1 cellular context compared by ENCODE assay signal in the genomic region with DNA sequence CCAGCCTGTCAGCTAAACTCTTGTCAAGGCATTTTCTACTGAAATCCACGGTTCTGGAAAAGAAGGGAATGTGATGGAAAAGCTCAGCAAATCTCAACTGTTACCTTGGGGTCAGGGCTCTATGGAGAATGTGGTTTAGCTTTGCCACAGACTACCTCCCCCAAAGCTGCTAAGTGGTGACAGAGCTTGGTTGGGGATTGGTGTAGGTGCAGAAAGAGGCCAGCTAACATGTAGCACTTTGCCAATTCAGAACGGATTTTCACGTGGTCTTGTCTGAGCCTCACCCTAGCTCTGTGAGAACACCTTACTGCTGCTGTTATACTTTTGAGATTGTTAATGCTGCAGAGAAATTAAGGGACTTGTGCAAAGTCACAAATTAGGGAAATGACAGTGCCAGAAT.
TF ChIP-seq lines count a peak whose summit lies in the region.

No MANE protein-coding gene starts in this region.

TF ChIP-seq in A549, 52 proteins besides CTCF, POLR2A, EP300 and RAD21 (continued from another document):
- TF ChIP-seq, protein P1, sequence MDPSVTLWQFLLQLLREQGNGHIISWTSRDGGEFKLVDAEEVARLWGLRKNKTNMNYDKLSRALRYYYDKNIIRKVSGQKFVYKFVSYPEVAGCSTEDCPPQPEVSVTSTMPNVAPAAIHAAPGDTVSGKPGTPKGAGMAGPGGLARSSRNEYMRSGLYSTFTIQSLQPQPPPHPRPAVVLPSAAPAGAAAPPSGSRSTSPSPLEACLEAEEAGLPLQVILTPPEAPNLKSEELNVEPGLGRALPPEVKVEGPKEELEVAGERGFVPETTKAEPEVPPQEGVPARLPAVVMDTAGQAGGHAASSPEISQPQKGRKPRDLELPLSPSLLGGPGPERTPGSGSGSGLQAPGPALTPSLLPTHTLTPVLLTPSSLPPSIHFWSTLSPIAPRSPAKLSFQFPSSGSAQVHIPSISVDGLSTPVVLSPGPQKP (IDR thresholded peaks at IDR 0.05; ENCODE audit: low read depth, low read length): no peak
- TF ChIP-seq BHLHE40 (IDR thresholded peaks at IDR 0.05; ENCODE audit: low read depth, low read length) (no peak), JUNB (IDR thresholded peaks at IDR 0.05) (no peak)
